ENCODE assay signal across 9 cellular contexts in genomic region chr17:48576479-48577309, GRCh38. TPM values are rescaled to one million over a fixed set of nuclear protein-coding genes. Genes with fewer than 3 reads are reported as not detected.
DNase-seq lines count a peak whose midpoint lies in the region; ATAC-seq and TF ChIP-seq lines count a peak whose summit lies in the region.
"Had no signal": no experiment of that assay in that cellular context is flagged by ENCODE, and none has a peak within 500 bp of the region (broad histone marks: within the 10 kb centered on the region; RNA-seq: fewer than 3 reads in every experiment).

No MANE protein-coding gene starts in this region.

- POLR2A ChIA-PET in CD4-positive, alpha-beta T cell (lab: Charles Lee), result no interaction called here

- ATAC-seq in CD4-positive, alpha-beta T cell (ENCODE audit: poor library complexity), result no peak
- no peak for ATAC-seq in GM21447 (IDR thresholded peaks at IDR 0.05; ENCODE audit: unreplicated experiment)

- H3K9ac ChIP-seq in Loucy (ENCODE audit: low read depth, low read length, poor library complexity, severe bottlenecking), result peak overlapping the region; percentile 95

- peaks cover 73% of the 10 kb centered on the region for H3K4me1 ChIP-seq in Loucy (ENCODE audit: insufficient read depth, low read length, poor library complexity, severe bottlenecking)

- H3K27me3 ChIP-seq in CD4-positive, alpha-beta T cell (ENCODE audit: control insufficient read depth, insufficient read depth, low read length), result peaks cover 31% of the 10 kb centered on the region
- H3K27me3 ChIP-seq in Loucy (ENCODE audit: insufficient read depth, low read length, poor library complexity, severe bottlenecking), result peaks cover 16% of the 10 kb centered on the region

- H3K79me2 ChIP-seq in Loucy (ENCODE audit: insufficient read depth, low read length), result peaks cover 98% of the 10 kb centered on the region

- H3K4me2 ChIP-seq in Loucy (ENCODE audit: low read depth, low read length, poor library complexity, severe bottlenecking), result peak overlapping the region; percentile 98

- intact Hi-C loops in CD4-positive, alpha-beta T cell (cut with DNase I, micrococcal nuclease), result no loop called here

- CTCF ChIA-PET in CD4-positive, alpha-beta T cell (lab: Charles Lee), result no interaction called here

- no peak for DNase-seq in CD4-positive, alpha-beta T cell
- DNase-seq in coronary artery (ENCODE audit: low spot score), result no peak
- peak; percentile 71 for DNase-seq in nephron progenitor cell
- no peak for DNase-seq in DMS 273 (lab: John Stamatoyannopoulos, UW; ENCODE audit: unreplicated experiment)
- no peak for DNase-seq in NK-92 treated with Interleukin-12 subunit alpha and Interleukin-12 subunit beta, amount 100 ng/mL, for 24 hours (lab: John Stamatoyannopoulos, UW)
- DNase-seq in OCI-M2 (lab: John Stamatoyannopoulos, UW; ENCODE audit: unreplicated experiment), result no peak

- H3K9me3 ChIP-seq in CD4-positive, alpha-beta T cell (ENCODE audit: control insufficient read depth, low read length), result no peaks in the 10 kb centered on the region
- H3K9me3 ChIP-seq in Loucy (ENCODE audit: insufficient read depth, low read depth, low read length), result no peaks in the 10 kb centered on the region

- H3F3A ChIP-seq in Loucy (ENCODE audit: low read depth), result peaks cover 12% of the 10 kb centered on the region

- peaks cover 48% of the 10 kb centered on the region for H3K4me1 Mint-ChIP-seq in CD4-positive, alpha-beta T cell (ENCODE audit: low read depth)
- peaks cover 38% of the 10 kb centered on the region for H3K4me1 Mint-ChIP-seq in nephron progenitor cell

- H3K27me3 Mint-ChIP-seq in CD4-positive, alpha-beta T cell, result peaks cover 74% of the 10 kb centered on the region
- peaks cover 3% of the 10 kb centered on the region for H3K27me3 Mint-ChIP-seq in nephron progenitor cell (ENCODE audit: low read depth, poor library complexity)

- H3K9me2 ChIP-seq in Loucy (replicated peaks; ENCODE audit: low read depth, low read length), result no peaks in the 10 kb centered on the region

- H3K27ac Mint-ChIP-seq in CD4-positive, alpha-beta T cell, result no peak overlapping the region
- H3K27ac Mint-ChIP-seq in nephron progenitor cell, result peak overlapping the region; percentile 100

- H3K9me3 Mint-ChIP-seq in CD4-positive, alpha-beta T cell, result no peaks in the 10 kb centered on the region
- no peaks in the 10 kb centered on the region for H3K9me3 Mint-ChIP-seq in nephron progenitor cell

- no peak for TF ChIP-seq CTCF in CD4-positive, alpha-beta T cell (IDR thresholded peaks at IDR 0.05)
- TF ChIP-seq CTCF in Loucy (conservative IDR thresholded peaks at IDR 0.05; ENCODE audit: low read length) (no peak), coronary artery (IDR thresholded peaks at IDR 0.05) (no peak), nephron progenitor cell (IDR thresholded peaks at IDR 0.05) (no peak)

- H2AFZ ChIP-seq in Loucy (ENCODE audit: low read length), result no peak overlapping the region

- no peaks in the 10 kb centered on the region for H3K36me3 Mint-ChIP-seq in CD4-positive, alpha-beta T cell (ENCODE audit: low read depth)
- peaks cover 66% of the 10 kb centered on the region for H3K36me3 Mint-ChIP-seq in nephron progenitor cell (ENCODE audit: low read depth)

- peaks cover 63% of the 10 kb centered on the region for H3K36me3 ChIP-seq in Loucy (ENCODE audit: insufficient read depth, low read length)

- H3K4me3 ChIP-seq in Loucy (ENCODE audit: low read length, poor library complexity, severe bottlenecking) (peak overlapping the region; percentile 89), coronary artery (peak overlapping the region; percentile 82)

- no peak overlapping the region for H3K27ac ChIP-seq in CD4-positive, alpha-beta T cell (ENCODE audit: low read depth, low read length)
- H3K27ac ChIP-seq in coronary artery, result peak overlapping the region; percentile 38 to 88
- H3K27ac ChIP-seq: epithelial cell of prostate had no signal

- peak overlapping the region; percentile 79 for H3K4me3 Mint-ChIP-seq in CD4-positive, alpha-beta T cell
- H3K4me3 Mint-ChIP-seq in nephron progenitor cell, result peak overlapping the region; percentile 91

- peaks cover 74% of the 10 kb centered on the region for H4K20me1 ChIP-seq in Loucy (ENCODE audit: insufficient read depth, low read length, poor library complexity, severe bottlenecking)

RNA-seq across cellular contexts. Expression of gene HOXB4, which starts 1.5 kb away (rescaled TPM):
- under 1 TPM; 0.16 to 0.17 TPM for total RNA-seq in CD4-positive, alpha-beta T cell

RNA-seq across cellular contexts. Expression of gene HOXB3, which starts 13.3 kb away (rescaled TPM):
- under 1 TPM; 0.25 to 0.36 TPM for total RNA-seq in CD4-positive, alpha-beta T cell

RNA-seq across cellular contexts. Expression of gene HOXB5, which starts 16.9 kb away (rescaled TPM):
- total RNA-seq in CD4-positive, alpha-beta T cell, result not detected

RNA-seq across cellular contexts. Expression of gene HOXB6, which starts 28.1 kb away (rescaled TPM):
- not detected for total RNA-seq in CD4-positive, alpha-beta T cell

RNA-seq across cellular contexts. Expression of gene HOXB2, which starts 31.8 kb away (rescaled TPM):
- total RNA-seq in CD4-positive, alpha-beta T cell, result 1 to 10 TPM; 4.8 to 4.9 TPM
